In genomic region chr14:73754911-73755360, GRCh38 we compare ENCODE assay signal across 8 cellular contexts. TPM values are rescaled to one million over a fixed set of nuclear protein-coding genes. Genes with fewer than 3 reads are reported as not detected.
DNase-seq lines count a peak whose midpoint lies in the region; ATAC-seq, FAIRE-seq and TF ChIP-seq lines count a peak whose summit lies in the region.

No MANE protein-coding gene starts in this region.

- peaks cover 6% of the 10 kb centered on the region for H3F3A ChIP-seq in PC-3 (ENCODE audit: low read length, unreplicated experiment)

- H3K27me3 Mint-ChIP-seq in CD4-positive, alpha-beta memory T cell = no peaks in the 10 kb centered on the region
- no peaks in the 10 kb centered on the region for H3K27me3 Mint-ChIP-seq in natural killer cell (ENCODE audit: low read depth in 2 of 2)

- H4K20me1 ChIP-seq in PC-3 (ENCODE audit: low read length) = peaks cover 60% of the 10 kb centered on the region
- no peaks in the 10 kb centered on the region for H4K20me1 ChIP-seq in endothelial cell of umbilical vein (replicated peaks; ENCODE audit: control insufficient read depth, extremely low read depth, insufficient read depth, low read length)

- peak overlapping the region; percentile 98 for H3K27ac ChIP-seq in CD4-positive, alpha-beta memory T cell (ENCODE audit: low read depth, low read length)
- H3K27ac ChIP-seq in PC-3 (ENCODE audit: low read length) = peak overlapping the region; percentile 74
- H3K27ac ChIP-seq in endothelial cell of umbilical vein (ENCODE audit: insufficient read depth, low read depth, low read length) = peak overlapping the region; percentile 96

- H3K27me3 ChIP-seq in CD4-positive, alpha-beta memory T cell (ENCODE audit: insufficient read depth, low read length) = no peaks in the 10 kb centered on the region
- H3K27me3 ChIP-seq in PC-3 (ENCODE audit: low read length) (no peaks in the 10 kb centered on the region), endothelial cell of umbilical vein (ENCODE audit: control insufficient read depth in 2 of 2, insufficient read depth in 2 of 2, low read length in 2 of 2) (no peaks in the 10 kb centered on the region)

- H3K9me1 ChIP-seq in endothelial cell of umbilical vein (replicated peaks; ENCODE audit: control insufficient read depth, extremely low read depth, insufficient read depth, low read length) = no peaks in the 10 kb centered on the region

- H2AFZ ChIP-seq in PC-3 (ENCODE audit: low read length) (no peak overlapping the region), endothelial cell of umbilical vein (ENCODE audit: low read depth, low read length) (no peak overlapping the region)

- H3K4me1 ChIP-seq in CD4-positive, alpha-beta memory T cell (ENCODE audit: insufficient read depth, low read length) = peaks cover 86% of the 10 kb centered on the region
- peaks cover 77% of the 10 kb centered on the region for H3K4me1 ChIP-seq in PC-3 (ENCODE audit: insufficient read depth, low read length)
- H3K4me1 ChIP-seq in endothelial cell of umbilical vein (ENCODE audit: control insufficient read depth, extremely low read depth, insufficient read depth, low read length) = peaks cover 76% of the 10 kb centered on the region

- no peaks in the 10 kb centered on the region for H3K9me3 ChIP-seq in CD4-positive, alpha-beta memory T cell (ENCODE audit: control insufficient read depth in 1 of 2, low read length in 2 of 2)
- no peaks in the 10 kb centered on the region for H3K9me3 ChIP-seq in PC-3 (ENCODE audit: low read length)
- H3K9me3 ChIP-seq in endothelial cell of umbilical vein (replicated peaks; ENCODE audit: control insufficient read depth, insufficient read depth, low read length) = no peaks in the 10 kb centered on the region

- no peaks in the 10 kb centered on the region for H3K9me3 Mint-ChIP-seq in CD4-positive, alpha-beta memory T cell
- H3K9me3 Mint-ChIP-seq in natural killer cell = no peaks in the 10 kb centered on the region

- H3K9ac ChIP-seq in PC-3 (ENCODE audit: low read length) = 0 out of 2 replicates have a peak overlapping the region, but pooled peaks have one; percentile 22
- H3K9ac ChIP-seq in endothelial cell of umbilical vein (replicated peaks; ENCODE audit: extremely low read depth, insufficient read depth, low read length) = peak overlapping the region; percentile 86

- CTCF ChIA-PET in CD4-positive, alpha-beta memory T cell (lab: Charles Lee; ENCODE audit: partially characterized antibody) = interaction anchor here (0.8 to 10.2 kb wide), 11 partner anchors 12 to 71 kb away, joined by 3 to 175 read pairs (median 15); no protein-coding TSS in a partner anchor
- CTCF ChIA-PET in PC-3 (lab: Charles Lee) (interaction anchor here (1.5 to 1.9 kb wide), 2 partner anchors 27 to 31 kb away, joined by 4 to 7 read pairs; no protein-coding TSS in a partner anchor), endothelial cell of umbilical vein (lab: Charles Lee) (interaction anchor here (0.7 to 10.8 kb wide), 10 partner anchors 12 to 123 kb away, joined by 3 to 245 read pairs (median 6); partner anchors contain the start of gene PTGR2)

- TF ChIP-seq CTCF in PC-3 (conservative IDR thresholded peaks at IDR 0.05; ENCODE audit: low read depth, low read length) (no peak), endothelial cell of umbilical vein (IDR thresholded peaks at IDR 0.05; ENCODE audit: extremely low read depth in 1 of 2, insufficient read depth in 1 of 2, low read depth in 1 of 2, low read length in 2 of 2) (no peak), natural killer cell (IDR thresholded peaks at IDR 0.05) (no peak)

- H3K79me2 ChIP-seq in PC-3 (ENCODE audit: low read length) (peaks cover 97% of the 10 kb centered on the region), endothelial cell of umbilical vein (ENCODE audit: control insufficient read depth, insufficient read depth, low read length) (peaks cover 87% of the 10 kb centered on the region)

- BruUV-seq in PC-3 (replicated peaks; lab: Mats Ljungman, UMichigan) (no TSS peak), endothelial cell of umbilical vein (replicated peaks; lab: Mats Ljungman, UMichigan) (no TSS peak)

- peak overlapping the region; percentile 92 to 99 (median 98) for H3K27ac Mint-ChIP-seq in CD4-positive, alpha-beta memory T cell
- peak overlapping the region; percentile 92 to 96 for H3K27ac Mint-ChIP-seq in natural killer cell

- intact Hi-C loops in CD4-positive, alpha-beta memory T cell (cut with micrococcal nuclease) = loop anchor here (1.0 kb wide), 1 partner anchor 14 kb away; no protein-coding TSS in a partner anchor
- intact Hi-C loops in PC-3 (cut with micrococcal nuclease) (loop anchor here (5.0 kb wide), 1 partner anchor 32 kb away; no protein-coding TSS in a partner anchor), endothelial cell of umbilical vein (cut with micrococcal nuclease) (loop anchor here (5.0 kb wide), 1 partner anchor 43 kb away; the partner anchor contains the start of gene PNMA1), natural killer cell (cut with micrococcal nuclease) (loop anchor here (5.0 kb wide), 2 partner anchors 113 to 132 kb away; partner anchors contain the start of genes DNAL1 and ZNF410)

- TF ChIP-seq POLR2A in endothelial cell of umbilical vein (IDR thresholded peaks at IDR 0.05; ENCODE audit: low read depth, low read length) = no peak

- dilution Hi-C loops in endothelial cell of umbilical vein (cut with MboI; ENCODE audit: extremely low pct_ligation_motif_present, low sequenced_read_pairs) = no loop called here

- no peak for DNase-seq in CD4-positive, alpha-beta memory T cell
- DNase-seq in PC-3 = no peak
- peak; percentile 63 for DNase-seq in endothelial cell of umbilical vein (ENCODE audit: low read depth, low spot score)
- no peak for DNase-seq in natural killer cell
- DNase-seq in activated CD4-positive, alpha-beta T cell treated with anti-CD3 and anti-CD28 coated beads, Interleukin-2, amount 50 U/mL, for 1 hour = no peak
- DNase-seq in mesenteric fat pad (ENCODE audit: low spot score) = no peak

- peak overlapping the region; percentile 82 to 94 (median 85) for H3K4me3 Mint-ChIP-seq in CD4-positive, alpha-beta memory T cell
- peak overlapping the region; percentile 70 for H3K4me3 Mint-ChIP-seq in natural killer cell

- H3K4me1 Mint-ChIP-seq in CD4-positive, alpha-beta memory T cell = peaks cover 68 to 91% (median 80%) of the 10 kb centered on the region in 4 donors
- peaks cover 82 to 94% of the 10 kb centered on the region in 2 donors for H3K4me1 Mint-ChIP-seq in natural killer cell

- H3K36me3 Mint-ChIP-seq in CD4-positive, alpha-beta memory T cell = peaks cover 0 to 18% of the 10 kb centered on the region in 2 donors
- no peaks in the 10 kb centered on the region for H3K36me3 Mint-ChIP-seq in natural killer cell

- peak overlapping the region; percentile 43 to 53 for H3K4me3 ChIP-seq in CD4-positive, alpha-beta memory T cell (ENCODE audit: low read length in 2 of 2)
- H3K4me3 ChIP-seq in PC-3 (ENCODE audit: low read length) = no peak overlapping the region; the same call in 1 of the 2 replicates
- peak overlapping the region in 1 of 3 experiments; percentile 39 for H3K4me3 ChIP-seq in endothelial cell of umbilical vein (replicated peaks in 1 of 3; ENCODE audit: insufficient read depth in 1 of 3, low read depth in 1 of 3, low read length in 3 of 3)

- no peaks in the 10 kb centered on the region for H3K36me3 ChIP-seq in CD4-positive, alpha-beta memory T cell (ENCODE audit: insufficient read depth, low read length)
- H3K36me3 ChIP-seq in PC-3 (ENCODE audit: low read depth, low read length) = peaks cover 3% of the 10 kb centered on the region; the same call in 1 of the 2 replicates
- H3K36me3 ChIP-seq in endothelial cell of umbilical vein (ENCODE audit: control insufficient read depth in 2 of 2, extremely low read depth in 1 of 2, insufficient read depth in 2 of 2, low read length in 2 of 2) = no peaks in the 10 kb centered on the region

- H3K9me2 ChIP-seq in PC-3 (replicated peaks; ENCODE audit: low read length) = no peaks in the 10 kb centered on the region

- peak; percentile 69 for FAIRE-seq in endothelial cell of umbilical vein (lab: Jason Lieb, UNC)

- ATAC-seq in PC-3 (no peak), natural killer cell (no peak), HG03457 (IDR thresholded peaks at IDR 0.05; ENCODE audit: unreplicated experiment) (no peak), GM21717 (IDR thresholded peaks at IDR 0.05; ENCODE audit: unreplicated experiment) (no peak)

- H3K4me2 ChIP-seq in PC-3 (ENCODE audit: low read length) (peak overlapping the region; percentile 98), endothelial cell of umbilical vein (ENCODE audit: insufficient read depth, low read length) (peak overlapping the region; percentile 79)

- POLR2A ChIA-PET in CD4-positive, alpha-beta memory T cell (lab: Charles Lee; ENCODE audit: partially characterized antibody) = interaction anchor here (1.0 to 15.6 kb wide), 10 partner anchors 11 to 264 kb away, joined by 3 to 465 read pairs (median 5); partner anchors contain the start of genes BBOF1 and ENTPD5
- POLR2A ChIA-PET in PC-3 (lab: Charles Lee; ENCODE audit: unreplicated experiment) (interaction anchor here (0.5 kb wide), 2 partner anchors 44 to 195 kb away, joined by 3 to 21 read pairs; partner anchors contain the start of gene FAM161B), endothelial cell of umbilical vein (lab: Charles Lee) (interaction anchor here (0.6 to 4.0 kb wide), 4 partner anchors 11 to 31 kb away, joined by 4 to 31 read pairs (median 8); no protein-coding TSS in a partner anchor)

TF ChIP-seq in endothelial cell of umbilical vein, 7 proteins besides CTCF, POLR2A, EP300 and RAD21 (continues in another document):
- TF ChIP-seq GATA2 (IDR thresholded peaks at IDR 0.05; ENCODE audit: insufficient read depth, insufficient read length, low read depth, low read length) = no peak
- TF ChIP-seq, protein P1, sequence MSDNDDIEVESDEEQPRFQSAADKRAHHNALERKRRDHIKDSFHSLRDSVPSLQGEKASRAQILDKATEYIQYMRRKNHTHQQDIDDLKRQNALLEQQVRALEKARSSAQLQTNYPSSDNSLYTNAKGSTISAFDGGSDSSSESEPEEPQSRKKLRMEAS (IDR thresholded peaks at IDR 0.05; ENCODE audit: insufficient read depth, insufficient read length) = no peak
- no peak for TF ChIP-seq MYC (IDR thresholded peaks at IDR 0.05; ENCODE audit: low read depth, low read length)
- TF ChIP-seq EZH2 (IDR thresholded peaks at IDR 0.05; ENCODE audit: borderline replicate concordance, low read depth, low read length, severe bottlenecking) = no peak

RNA-seq across cellular contexts. Expression of gene PNMA1, which starts 40.8 kb away (rescaled TPM):
- 10 to 100 TPM; 53.3 to 59.3 TPM for total RNA-seq in CD4-positive, alpha-beta memory T cell
- 10 to 100 TPM; 47.8 to 56.3 TPM for polyA plus RNA-seq in CD4-positive, alpha-beta memory T cell
- total RNA-seq in PC-3 (2014; rRNA removed) = 30.8 and 36.7 TPM in 2 replicates
- 82.4 and 82.6 TPM in 2 replicates for total RNA-seq in endothelial cell of umbilical vein
- polyA plus RNA-seq in endothelial cell of umbilical vein = 25.8 and 29.8 TPM in 2 replicates
- polyA plus RNA-seq in endothelial cell of umbilical vein (2011; cell fraction: cytosol; rRNA removed) = 33.5 and 34.9 TPM in 2 replicates
- 21.7 and 25.2 TPM in 2 replicates for polyA plus RNA-seq in endothelial cell of umbilical vein (2011; cell fraction: nucleus; rRNA removed)
- polyA plus RNA-seq in endothelial cell of umbilical vein (2012) = 48.9 and 63.0 TPM in 2 replicates
- polyA minus RNA-seq in endothelial cell of umbilical vein = 27.9 and 28.4 TPM in 2 replicates
- 12.2 TPM for polyA minus RNA-seq in endothelial cell of umbilical vein (2011; cell fraction: cytosol; rRNA and poly(A)+ RNA removed)
- polyA minus RNA-seq in endothelial cell of umbilical vein (2011; cell fraction: nucleus; rRNA and poly(A)+ RNA removed) = 9.1 and 12.8 TPM in 2 replicates
- total RNA-seq in natural killer cell = 10 to 100 TPM; 26.0 to 32.3 (median 28.9) TPM
- total RNA-seq in mesenteric fat pad = 49.3 TPM
